In genomic region chr22:25348391-25348790, GRCh38 we compare ENCODE assay signal across 28 cellular contexts.
"Had no signal": no experiment of that assay in that cellular context is flagged by ENCODE, and none has a peak within 500 bp of the region (broad histone marks: within the 10 kb centered on the region; RNA-seq: fewer than 3 reads in every experiment).

No MANE protein-coding gene starts in this region.

- H3K9ac ChIP-seq: SK-N-SH had no signal

- H3K9me2 ChIP-seq: SK-N-SH had no signal

- H3K9me3 Mint-ChIP-seq: activated naive CD8-positive, alpha-beta T cell treated with anti-CD3 and anti-CD28 coated beads for 36 hours; activated T-cell treated with anti-CD3 and anti-CD28 coated beads, Interleukin-2, amount 50 U/mL, for 24 hours; T-helper 1 cell treated with Interleukin-12 subunit alpha and Interleukin-12 subunit beta and Interleukin-4 antibody, amounts not matched to agents 30 μg/mL and 1 μg/mL, for 36 hours had no signal

- H3K4me1 Mint-ChIP-seq: activated CD8-positive, alpha-beta memory T cell treated with anti-CD3 and anti-CD28 coated beads, Interleukin-2, amount 10 ng/mL, durations not matched to agents 7 days and 5 days; activated naive CD8-positive, alpha-beta T cell treated with anti-CD3 and anti-CD28 coated beads for 36 hours; WTC11 had no signal

- DNase-seq: activated CD4-positive, alpha-beta T cell treated with anti-CD3 and anti-CD28 coated beads for 48 hours; activated CD4-positive, alpha-beta T cell treated with anti-CD3 and anti-CD28 coated beads, Interleukin-2, amount 50 U/mL, for 48 hours; activated CD4-positive, CD25-positive, alpha-beta regulatory T cell treated with anti-CD3 and anti-CD28 coated beads, Interleukin-2, amount 50 U/mL, for 72 hours; activated CD8-positive, alpha-beta memory T cell treated with anti-CD3 and anti-CD28 coated beads, Interleukin-2, amount 10 ng/mL, durations not matched to agents 7 days and 5 days; activated effector memory CD4-positive, alpha-beta T cell treated with anti-CD3 and anti-CD28 coated beads, Interleukin-2, amount 50 U/mL, for 16 hours; activated naive CD4-positive, alpha-beta T cell treated with anti-CD3 and anti-CD28 coated beads for 36 hours; activated naive CD8-positive, alpha-beta T cell treated with anti-CD3 and anti-CD28 coated beads for 36 hours; brain microvascular endothelial cell; cerebellar nuclear complex; KG1; NCI-H1092; NCI-H1417; NCI-H1930; NCI-H2171; NCI-H345; NCI-H510A; NCI-H69; NK-92 treated with Interleukin-12 subunit alpha and Interleukin-12 subunit beta, amount 100 ng/mL, for 24 hours; OCI-M1; Right ventricle myocardium superior; RPMI8226; SJCRH30; SK-N-SH had no signal

- H3K4me1 ChIP-seq: SJCRH30 had no signal

- H3K4me3 ChIP-seq: cardiac muscle cell, SJCRH30 had no signal

- H3K27ac Mint-ChIP-seq: activated CD8-positive, alpha-beta memory T cell treated with anti-CD3 and anti-CD28 coated beads, Interleukin-2, amount 10 ng/mL, durations not matched to agents 7 days and 5 days; activated naive CD4-positive, alpha-beta T cell treated with anti-CD3 and anti-CD28 coated beads for 36 hours; activated naive CD8-positive, alpha-beta T cell treated with anti-CD3 and anti-CD28 coated beads for 36 hours; activated T-cell treated with anti-CD3 and anti-CD28 coated beads, Interleukin-2, amount 50 U/mL, for 24 hours; T-helper 1 cell treated with Interleukin-12 subunit alpha and Interleukin-12 subunit beta and Interleukin-4 antibody, amounts not matched to agents 30 μg/mL and 1 μg/mL, for 36 hours; WTC11 had no signal

- H3K36me3 ChIP-seq: brain microvascular endothelial cell had no signal

- H3K9me3 ChIP-seq: SK-N-SH had no signal

- H3K4me2 ChIP-seq: SK-N-SH had no signal

- ATAC-seq: activated CD8-positive, alpha-beta memory T cell treated with anti-CD3 and anti-CD28 coated beads, Interleukin-2, amount 10 ng/mL, durations not matched to agents 7 days and 5 days; Panc1; WTC11 had no signal

- H3K4me3 Mint-ChIP-seq: activated CD8-positive, alpha-beta memory T cell treated with anti-CD3 and anti-CD28 coated beads, Interleukin-2, amount 10 ng/mL, durations not matched to agents 7 days and 5 days; activated naive CD4-positive, alpha-beta T cell treated with anti-CD3 and anti-CD28 coated beads for 36 hours; activated naive CD8-positive, alpha-beta T cell treated with anti-CD3 and anti-CD28 coated beads for 36 hours; activated T-cell treated with anti-CD3 and anti-CD28 coated beads, Interleukin-2, amount 50 U/mL, for 24 hours; T-helper 1 cell treated with Interleukin-12 subunit alpha and Interleukin-12 subunit beta and Interleukin-4 antibody, amounts not matched to agents 30 μg/mL and 1 μg/mL, for 36 hours; WTC11 had no signal

- H3K27ac ChIP-seq: brain microvascular endothelial cell, cardiac muscle cell, SJCRH30 had no signal

- H3K27me3 ChIP-seq: brain microvascular endothelial cell, cardiac muscle cell, SJCRH30 had no signal

- H3K27me3 Mint-ChIP-seq: activated CD8-positive, alpha-beta memory T cell treated with anti-CD3 and anti-CD28 coated beads, Interleukin-2, amount 10 ng/mL, durations not matched to agents 7 days and 5 days; activated naive CD8-positive, alpha-beta T cell treated with anti-CD3 and anti-CD28 coated beads for 36 hours; activated T-cell treated with anti-CD3 and anti-CD28 coated beads, Interleukin-2, amount 50 U/mL, for 24 hours had no signal
